In the genomic region with DNA sequence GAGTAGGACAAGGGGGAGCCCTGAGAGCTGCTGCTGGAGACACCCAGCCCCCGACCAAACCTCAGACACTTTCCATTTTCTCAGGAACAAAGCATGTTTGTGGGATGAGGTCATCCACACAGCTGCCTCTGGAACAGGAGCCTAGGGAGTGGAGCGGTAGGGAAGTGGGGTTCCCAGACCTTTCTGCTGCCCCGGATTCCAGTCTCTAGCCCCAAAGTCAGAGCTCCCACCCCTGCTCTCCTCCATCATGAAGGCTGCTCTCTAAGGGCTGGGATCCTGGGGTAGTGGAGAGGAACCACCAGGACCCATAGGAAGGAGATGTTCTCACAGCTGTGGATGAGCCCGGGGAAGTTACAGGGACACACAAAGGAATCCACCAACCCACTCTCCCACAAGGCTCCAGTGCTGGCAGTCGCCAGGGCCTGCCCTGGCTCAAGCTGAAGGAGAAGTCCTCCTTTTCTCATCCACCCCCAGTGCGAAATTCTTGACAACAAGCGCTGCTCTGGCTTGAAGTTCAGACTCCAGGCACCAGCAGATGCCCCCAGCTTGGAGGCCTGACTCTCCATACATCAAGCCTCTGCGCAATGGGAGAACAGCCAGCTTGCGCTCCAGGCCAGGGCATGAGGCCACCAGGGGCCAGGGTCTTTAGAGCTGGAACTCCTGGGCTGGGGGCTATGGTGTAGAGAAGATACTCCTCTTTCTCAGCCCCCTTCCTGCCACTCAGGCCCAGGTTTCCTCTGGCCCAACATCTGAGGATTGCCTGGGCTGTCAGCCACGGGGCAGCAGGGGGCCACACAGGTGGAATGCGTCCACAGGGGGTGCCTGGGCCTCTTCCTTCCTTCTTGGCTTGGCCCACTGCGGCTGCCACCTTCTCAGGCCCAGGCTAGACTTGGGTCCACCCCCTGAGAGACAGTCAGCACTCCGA, we compare ENCODE assay signal across 9 cellular contexts. TPM values are rescaled to one million over a fixed set of nuclear protein-coding genes. Genes with fewer than 3 reads are reported as not detected.
DNase-seq lines count a peak whose midpoint lies in the region; ATAC-seq and TF ChIP-seq lines count a peak whose summit lies in the region.
"Had no signal": no experiment of that assay in that cellular context is flagged by ENCODE, and none has a peak within 500 bp of the region (broad histone marks: within the 10 kb centered on the region; RNA-seq: fewer than 3 reads in every experiment).

No MANE protein-coding gene starts in this region.

- POLR2A ChIA-PET in activated CD4-positive, alpha-beta memory T cell treated with anti-CD3 and anti-CD28 coated beads for 36 hours (lab: Charles Lee) = interaction anchor here (0.8 kb wide), 1 partner anchor 13 kb away, joined by 3 read pairs; no protein-coding TSS in a partner anchor

- H3K9me3 ChIP-seq in prostate gland = no peaks in the 10 kb centered on the region

- H3K27ac Mint-ChIP-seq in activated CD4-positive, alpha-beta memory T cell treated with anti-CD3 and anti-CD28 coated beads for 36 hours = peak overlapping the region; percentile 52

- peaks cover 10% of the 10 kb centered on the region for H3K36me3 Mint-ChIP-seq in activated CD4-positive, alpha-beta memory T cell treated with anti-CD3 and anti-CD28 coated beads for 36 hours
- H3K36me3 Mint-ChIP-seq: IgD-negative memory B cell had no signal

- no peak overlapping the region for H3K4me3 ChIP-seq in prostate gland

- H3K27me3 ChIP-seq in prostate gland (replicated peaks; ENCODE audit: insufficient read depth) = no peaks in the 10 kb centered on the region

- H3K36me3 ChIP-seq in prostate gland = no peaks in the 10 kb centered on the region

- no peak overlapping the region for H3K4me3 Mint-ChIP-seq in activated CD4-positive, alpha-beta memory T cell treated with anti-CD3 and anti-CD28 coated beads for 36 hours

- H3K27ac ChIP-seq in prostate gland = peak overlapping the region; percentile 75

- DNase-seq in H4 (ENCODE audit: low spot score) = peak; percentile 83
- no peak for DNase-seq in activated CD4-positive, alpha-beta memory T cell treated with anti-CD3 and anti-CD28 coated beads for 36 hours
- peak; percentile 86 for DNase-seq in glomerular visceral epithelial cell (ENCODE audit: extremely low spot score)
- DNase-seq in prostate gland (ENCODE audit: low spot score) = no peak
- DNase-seq in NCI-H510A treated with DMSO at 0.1 percent for 48 hours (lab: John Stamatoyannopoulos, UW) = no peak

- TF ChIP-seq POLR2A in prostate gland (IDR thresholded peaks at IDR 0.05) = no peak

- intact Hi-C loops in activated CD4-positive, alpha-beta memory T cell treated with anti-CD3 and anti-CD28 coated beads for 36 hours (cut with micrococcal nuclease) = no loop called here
- intact Hi-C loops in prostate gland (cut with DNase I) = no loop called here

- ATAC-seq in HG03432 (IDR thresholded peaks at IDR 0.05; ENCODE audit: unreplicated experiment) = no peak
- ATAC-seq in GM18873 (IDR thresholded peaks at IDR 0.05; ENCODE audit: low FRiP score, unreplicated experiment) = no peak
- no peak for ATAC-seq in GM21723 (IDR thresholded peaks at IDR 0.05; ENCODE audit: unreplicated experiment)

- peaks cover 1% of the 10 kb centered on the region for H3K27me3 Mint-ChIP-seq in activated CD4-positive, alpha-beta memory T cell treated with anti-CD3 and anti-CD28 coated beads for 36 hours

- 35% methylated on average over 13 of the region's 13 CpGs for WGBS in prostate gland

- CTCF ChIA-PET in activated CD4-positive, alpha-beta memory T cell treated with anti-CD3 and anti-CD28 coated beads for 36 hours (lab: Charles Lee) = interaction anchor here (0.9 to 2.2 kb wide), 2 partner anchors 10 to 26 kb away, joined by 3 to 19 read pairs; partner anchors contain the start of gene SF3A3

- H3K4me1 Mint-ChIP-seq in activated CD4-positive, alpha-beta memory T cell treated with anti-CD3 and anti-CD28 coated beads for 36 hours (ENCODE audit: low read depth) = peaks cover 41% of the 10 kb centered on the region

- H3K4me1 ChIP-seq in prostate gland (replicated peaks) = no peaks in the 10 kb centered on the region

- H3K9me3 Mint-ChIP-seq in activated CD4-positive, alpha-beta memory T cell treated with anti-CD3 and anti-CD28 coated beads for 36 hours = no peaks in the 10 kb centered on the region
- H3K9me3 Mint-ChIP-seq: IgD-negative memory B cell had no signal

- TF ChIP-seq CTCF in prostate gland (IDR thresholded peaks at IDR 0.05) = no peak

RNA-seq across cellular contexts. Expression of gene FHL3, which starts 4.5 kb away (rescaled TPM):
- total RNA-seq in H4 (2014; rRNA removed; shearing (Covaris generic)) = 16.5 and 20.3 TPM in 2 replicates
- total RNA-seq in activated CD4-positive, alpha-beta memory T cell treated with anti-CD3 and anti-CD28 coated beads for 36 hours = 10 to 100 TPM; 14.4 to 14.7 TPM
- total RNA-seq in prostate gland = 10 to 100 TPM; 14.2 to 40.6 TPM

RNA-seq across cellular contexts. Expression of gene SF3A3, which starts 11.0 kb away (rescaled TPM):
- total RNA-seq in H4 (2014; rRNA removed; shearing (Covaris generic)) = 124 and 163 TPM in 2 replicates
- 10 to 100 TPM; 93.5 to 94.4 TPM for total RNA-seq in activated CD4-positive, alpha-beta memory T cell treated with anti-CD3 and anti-CD28 coated beads for 36 hours
- total RNA-seq in prostate gland = 10 to 100 TPM; 55.8 to 68.0 TPM

RNA-seq across cellular contexts. Expression of gene UTP11, which starts 11.7 kb away (rescaled TPM):
- 80.0 and 87.3 TPM in 2 replicates for total RNA-seq in H4 (2014; rRNA removed; shearing (Covaris generic))
- 10 to 100 TPM; 51.2 to 52.3 TPM for total RNA-seq in activated CD4-positive, alpha-beta memory T cell treated with anti-CD3 and anti-CD28 coated beads for 36 hours
- total RNA-seq in prostate gland = 10 to 100 TPM; 26.9 to 36.5 TPM

RNA-seq across cellular contexts. Expression of gene POU3F1, which starts 45.8 kb away (rescaled TPM):
- not detected in 2 replicates for total RNA-seq in H4 (2014; rRNA removed; shearing (Covaris generic))
- total RNA-seq in activated CD4-positive, alpha-beta memory T cell treated with anti-CD3 and anti-CD28 coated beads for 36 hours = under 1 TPM; 0.26 to 0.36 TPM
- 1 to 10 TPM in 1 of 2 donors, under 1 TPM in 1; 0.09 to 3.4 TPM for total RNA-seq in prostate gland

RNA-seq across cellular contexts. Expression of gene INPP5B, which starts 53.9 kb away (rescaled TPM):
- 10.3 and 11.7 TPM in 2 replicates for total RNA-seq in H4 (2014; rRNA removed; shearing (Covaris generic))
- 10 to 100 TPM; 24.3 to 24.4 TPM for total RNA-seq in activated CD4-positive, alpha-beta memory T cell treated with anti-CD3 and anti-CD28 coated beads for 36 hours
- 10 to 100 TPM; 12.8 to 20.8 TPM for total RNA-seq in prostate gland

Comparison
In these comparisons a context has a peak if more than half of its experiments do, and no peak if none do; other contexts are left out.
1. DNase-seq: peak in H4 (single experiment) and glomerular visceral epithelial cell (single experiment); none in activated CD4-positive, alpha-beta memory T cell treated with anti-CD3 and anti-CD28 coated beads for 36 hours (single experiment), prostate gland (single experiment) and NCI-H510A treated with DMSO at 0.1 percent for 48 hours (single experiment).